1 cellular context compared by ENCODE assay signal in the genomic region with DNA sequence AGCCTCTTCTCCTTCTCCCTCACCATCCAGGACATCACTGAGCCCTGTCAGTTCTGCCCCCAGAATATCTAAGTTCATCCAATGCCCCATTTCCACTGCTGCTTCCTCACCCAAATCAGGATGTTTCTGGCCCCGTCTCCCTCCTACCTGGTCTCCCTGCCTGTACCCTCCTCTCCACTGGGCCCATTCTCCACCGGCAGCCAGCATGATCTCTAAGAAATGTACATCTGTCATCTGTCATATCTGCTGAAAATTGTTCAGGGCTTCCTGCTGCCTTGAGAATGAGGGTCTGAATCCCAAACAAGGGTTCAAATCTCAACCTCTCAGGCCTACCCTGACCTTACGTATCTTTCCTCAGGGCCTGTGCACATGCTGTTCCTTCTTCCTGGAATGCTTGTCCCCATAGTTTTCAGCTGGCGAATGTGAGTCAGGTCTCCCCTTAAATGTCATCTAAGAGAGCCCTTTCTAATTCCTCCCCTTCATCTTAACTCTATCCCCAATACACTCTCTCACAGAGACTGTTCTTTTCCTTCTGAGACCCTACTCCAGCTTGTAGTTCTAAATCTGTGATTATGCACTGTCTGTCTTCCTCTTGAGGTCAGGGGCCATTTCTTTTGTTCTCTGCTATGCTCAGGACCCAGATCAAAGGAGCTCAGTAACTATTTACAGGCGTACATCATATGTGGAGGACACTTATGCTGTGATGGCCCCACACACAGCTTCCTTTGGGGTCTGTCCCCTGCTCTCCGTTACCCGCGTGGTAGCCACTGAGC.
TF ChIP-seq lines count a peak whose summit lies in the region.

No MANE protein-coding gene starts in this region.

TF ChIP-seq in A549, 52 proteins besides CTCF, POLR2A, EP300 and RAD21 (continued from another document):
- TF ChIP-seq, protein P1, sequence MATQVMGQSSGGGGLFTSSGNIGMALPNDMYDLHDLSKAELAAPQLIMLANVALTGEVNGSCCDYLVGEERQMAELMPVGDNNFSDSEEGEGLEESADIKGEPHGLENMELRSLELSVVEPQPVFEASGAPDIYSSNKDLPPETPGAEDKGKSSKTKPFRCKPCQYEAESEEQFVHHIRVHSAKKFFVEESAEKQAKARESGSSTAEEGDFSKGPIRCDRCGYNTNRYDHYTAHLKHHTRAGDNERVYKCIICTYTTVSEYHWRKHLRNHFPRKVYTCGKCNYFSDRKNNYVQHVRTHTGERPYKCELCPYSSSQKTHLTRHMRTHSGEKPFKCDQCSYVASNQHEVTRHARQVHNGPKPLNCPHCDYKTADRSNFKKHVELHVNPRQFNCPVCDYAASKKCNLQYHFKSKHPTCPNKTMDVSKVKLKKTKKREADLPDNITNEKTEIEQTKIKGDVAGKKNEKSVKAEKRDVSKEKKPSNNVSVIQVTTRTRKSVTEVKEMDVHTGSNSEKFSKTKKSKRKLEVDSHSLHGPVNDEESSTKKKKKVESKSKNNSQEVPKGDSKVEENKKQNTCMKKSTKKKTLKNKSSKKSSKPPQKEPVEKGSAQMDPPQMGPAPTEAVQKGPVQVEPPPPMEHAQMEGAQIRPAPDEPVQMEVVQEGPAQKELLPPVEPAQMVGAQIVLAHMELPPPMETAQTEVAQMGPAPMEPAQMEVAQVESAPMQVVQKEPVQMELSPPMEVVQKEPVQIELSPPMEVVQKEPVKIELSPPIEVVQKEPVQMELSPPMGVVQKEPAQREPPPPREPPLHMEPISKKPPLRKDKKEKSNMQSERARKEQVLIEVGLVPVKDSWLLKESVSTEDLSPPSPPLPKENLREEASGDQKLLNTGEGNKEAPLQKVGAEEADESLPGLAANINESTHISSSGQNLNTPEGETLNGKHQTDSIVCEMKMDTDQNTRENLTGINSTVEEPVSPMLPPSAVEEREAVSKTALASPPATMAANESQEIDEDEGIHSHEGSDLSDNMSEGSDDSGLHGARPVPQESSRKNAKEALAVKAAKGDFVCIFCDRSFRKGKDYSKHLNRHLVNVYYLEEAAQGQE (IDR thresholded peaks at IDR 0.05): no peak
- TF ChIP-seq, protein P2, sequence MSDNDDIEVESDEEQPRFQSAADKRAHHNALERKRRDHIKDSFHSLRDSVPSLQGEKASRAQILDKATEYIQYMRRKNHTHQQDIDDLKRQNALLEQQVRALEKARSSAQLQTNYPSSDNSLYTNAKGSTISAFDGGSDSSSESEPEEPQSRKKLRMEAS (IDR thresholded peaks at IDR 0.05): 0 out of 2 replicates have a peak, but pooled peaks have one; percentile 16
- TF ChIP-seq, protein P3, sequence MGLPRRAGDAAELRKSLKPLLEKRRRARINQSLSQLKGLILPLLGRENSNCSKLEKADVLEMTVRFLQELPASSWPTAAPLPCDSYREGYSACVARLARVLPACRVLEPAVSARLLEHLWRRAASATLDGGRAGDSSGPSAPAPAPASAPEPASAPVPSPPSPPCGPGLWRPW (IDR thresholded peaks at IDR 0.05): no peak
- peak; percentile 95; the same call in 1 of the 2 replicates for TF ChIP-seq FOSB (CRISPR knock-in tag; IDR thresholded peaks at IDR 0.05)
- peak; percentile 50; the same call in 1 of the 2 replicates for TF ChIP-seq TFCP2L1 (CRISPR knock-in tag; IDR thresholded peaks at IDR 0.05)
- TF ChIP-seq HEYL (CRISPR knock-in tag; IDR thresholded peaks at IDR 0.05): peak; percentile 93
- no peak; the same call in 1 of the 2 replicates for TF ChIP-seq RFX5 (IDR thresholded peaks at IDR 0.05)
- TF ChIP-seq ZNF302 (CRISPR knock-in tag; IDR thresholded peaks at IDR 0.05): peak; percentile 84
- 0 out of 2 replicates have a peak, but pooled peaks have one; percentile 75 for TF ChIP-seq ZSCAN20 (CRISPR knock-in tag; IDR thresholded peaks at IDR 0.05)
- TF ChIP-seq, protein P4, sequence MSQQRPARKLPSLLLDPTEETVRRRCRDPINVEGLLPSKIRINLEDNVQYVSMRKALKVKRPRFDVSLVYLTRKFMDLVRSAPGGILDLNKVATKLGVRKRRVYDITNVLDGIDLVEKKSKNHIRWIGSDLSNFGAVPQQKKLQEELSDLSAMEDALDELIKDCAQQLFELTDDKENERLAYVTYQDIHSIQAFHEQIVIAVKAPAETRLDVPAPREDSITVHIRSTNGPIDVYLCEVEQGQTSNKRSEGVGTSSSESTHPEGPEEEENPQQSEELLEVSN (IDR thresholded peaks at IDR 0.05; ENCODE audit: borderline replicate concordance, low read depth): no peak
- TF ChIP-seq KDM1A (IDR thresholded peaks at IDR 0.05; ENCODE audit: low read depth): 0 out of 2 replicates have a peak, but pooled peaks have one; percentile 24
- TF ChIP-seq, protein P5, sequence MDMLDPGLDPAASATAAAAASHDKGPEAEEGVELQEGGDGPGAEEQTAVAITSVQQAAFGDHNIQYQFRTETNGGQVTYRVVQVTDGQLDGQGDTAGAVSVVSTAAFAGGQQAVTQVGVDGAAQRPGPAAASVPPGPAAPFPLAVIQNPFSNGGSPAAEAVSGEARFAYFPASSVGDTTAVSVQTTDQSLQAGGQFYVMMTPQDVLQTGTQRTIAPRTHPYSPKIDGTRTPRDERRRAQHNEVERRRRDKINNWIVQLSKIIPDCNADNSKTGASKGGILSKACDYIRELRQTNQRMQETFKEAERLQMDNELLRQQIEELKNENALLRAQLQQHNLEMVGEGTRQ (IDR thresholded peaks at IDR 0.05): no peak
- TF ChIP-seq, protein P6, sequence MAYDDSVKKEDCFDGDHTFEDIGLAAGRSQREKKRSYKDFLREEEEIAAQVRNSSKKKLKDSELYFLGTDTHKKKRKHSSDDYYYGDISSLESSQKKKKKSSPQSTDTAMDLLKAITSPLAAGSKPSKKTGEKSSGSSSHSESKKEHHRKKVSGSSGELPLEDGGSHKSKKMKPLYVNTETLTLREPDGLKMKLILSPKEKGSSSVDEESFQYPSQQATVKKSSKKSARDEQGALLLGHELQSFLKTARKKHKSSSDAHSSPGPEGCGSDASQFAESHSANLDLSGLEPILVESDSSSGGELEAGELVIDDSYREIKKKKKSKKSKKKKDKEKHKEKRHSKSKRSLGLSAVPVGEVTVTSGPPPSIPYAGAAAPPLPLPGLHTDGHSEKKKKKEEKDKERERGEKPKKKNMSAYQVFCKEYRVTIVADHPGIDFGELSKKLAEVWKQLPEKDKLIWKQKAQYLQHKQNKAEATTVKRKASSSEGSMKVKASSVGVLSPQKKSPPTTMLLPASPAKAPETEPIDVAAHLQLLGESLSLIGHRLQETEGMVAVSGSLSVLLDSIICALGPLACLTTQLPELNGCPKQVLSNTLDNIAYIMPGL (CRISPR knock-in tag; IDR thresholded peaks at IDR 0.05; ENCODE audit: borderline replicate concordance): peak; percentile 55; the same call in 1 of the 2 replicates
- no peak for TF ChIP-seq KDM5A (IDR thresholded peaks at IDR 0.05)
- no peak for TF ChIP-seq BHLHE40 (IDR thresholded peaks at IDR 0.05; ENCODE audit: low read depth, low read length)
